ENCODE assay signal across 1 cellular context in genomic region chr12:65196762-65197567, GRCh38.
TF ChIP-seq lines count a peak whose summit lies in the region.

No MANE protein-coding gene starts in this region.

TF ChIP-seq in GM12878, 131 proteins besides CTCF, POLR2A, EP300 and RAD21:
- TF ChIP-seq JUND (IDR thresholded peaks at IDR 0.05; ENCODE audit: low read depth, low read length) (no peak), NKRF (conservative IDR thresholded peaks at IDR 0.05) (no peak), RUNX3 (IDR thresholded peaks at IDR 0.05; ENCODE audit: low read length) (0 out of 2 replicates have a peak, but pooled peaks have one; percentile 18), YY1 (IDR thresholded peaks at IDR 0.05; ENCODE audit: low read depth, low read length) (no peak)
